Comparison of ENCODE assay signal across 11 cellular contexts in the genomic region with DNA sequence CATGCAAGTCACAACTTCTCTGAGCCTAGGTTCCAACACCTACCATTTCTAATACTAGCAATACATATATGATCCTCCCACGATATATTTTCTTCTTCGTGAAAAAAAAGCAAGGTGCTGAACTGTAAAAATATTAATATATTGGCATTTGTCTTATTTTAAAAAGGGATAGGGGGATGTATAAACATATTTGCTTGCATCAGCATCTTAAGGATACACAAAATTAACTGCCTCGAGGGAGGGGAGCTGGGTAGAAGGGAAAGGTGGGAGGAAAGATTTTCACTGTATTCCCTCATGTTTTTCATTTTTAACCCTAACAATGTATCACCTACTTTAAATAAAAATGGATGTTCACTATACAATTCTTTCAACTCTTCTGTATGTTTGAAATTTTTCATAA. TPM values are rescaled to one million over a fixed set of nuclear protein-coding genes. Genes with fewer than 3 reads are reported as not detected.
A peak's percentile ranks its signal among the peaks of the same experiment; 100 is the strongest.
DNase-seq lines count a peak whose midpoint lies in the region; ATAC-seq, FAIRE-seq and TF ChIP-seq lines count a peak whose summit lies in the region.
"Had no signal": no experiment of that assay in that cellular context is flagged by ENCODE, and none has a peak within 500 bp of the region (broad histone marks: within the 10 kb centered on the region; RNA-seq: fewer than 3 reads in every experiment).

No MANE protein-coding gene starts in this region.

- peaks cover 31% of the 10 kb centered on the region for H3K79me2 ChIP-seq in GM12878 (ENCODE audit: control insufficient read depth, insufficient read depth, low read length)

- H3K27me3 Mint-ChIP-seq in T-helper 2 cell treated with Interferon-gamma antibody and Interleukin-4, amounts not matched to agents 5 μg/mL and 100 μg/mL, for 36 hours (ENCODE audit: low read depth): no peaks in the 10 kb centered on the region

- RAD21 ChIA-PET in GM12878 (lab: Charles Lee; ENCODE audit: unreplicated experiment): interaction anchor here (0.9 to 1.8 kb wide), 2 partner anchors 12 to 59 kb away, joined by 3 to 5 read pairs; no protein-coding TSS in a partner anchor

- H3K4me2 ChIP-seq in GM12878 (ENCODE audit: control insufficient read depth, insufficient read depth): peak overlapping the region; percentile 82

- H3K9me3 ChIP-seq in GM12878 (replicated peaks; ENCODE audit: control insufficient read depth, insufficient read depth, low read length) (no peaks in the 10 kb centered on the region; the same call in 1 of the 3 replicates), lower lobe of right lung (no peaks in the 10 kb centered on the region)

- no peak for FAIRE-seq in GM12878 (lab: Jason Lieb, UNC)

- peaks cover 0 to 7% of the 10 kb centered on the region in 2 experiments; a peak in 1 of 4 replicates for H3K36me3 ChIP-seq in GM12878 (ENCODE audit: control insufficient read depth in 2 of 2, insufficient read depth in 2 of 2, low read length in 1 of 2)
- H3K36me3 ChIP-seq in lower lobe of right lung: peaks cover 26% of the 10 kb centered on the region

- SMC1A ChIA-PET in GM12878 (lab: Charles Lee; ENCODE audit: uncharacterized antibody, unreplicated experiment): interaction anchor here (0.8 to 2.5 kb wide), 6 partner anchors 9 to 790 kb away, joined by 3 to 12 read pairs (median 4); a partner anchor contains a TSS

- H3K27me3 ChIP-seq in GM12878 (replicated peaks in 1 of 2; ENCODE audit: control insufficient read depth in 2 of 2, insufficient read depth in 2 of 2, low read length in 1 of 2): no peaks in the 10 kb centered on the region
- no peaks in the 10 kb centered on the region for H3K27me3 ChIP-seq in lower lobe of right lung (ENCODE audit: low read depth)

- CTCF ChIA-PET in GM12878 (lab: Yijun Ruan, JAX): interaction anchor here (0.6 to 4.3 kb wide), 7 partner anchors 8 to 245 kb away, joined by 3 to 30 read pairs (median 12); no protein-coding TSS in a partner anchor

- H2AFZ ChIP-seq in GM12878 (ENCODE audit: control insufficient read depth, low read depth, low read length): no peak overlapping the region

- no peak overlapping the region for H3K4me3 Mint-ChIP-seq in T-helper 2 cell treated with Interferon-gamma antibody and Interleukin-4, amounts not matched to agents 5 μg/mL and 100 μg/mL, for 36 hours

- TF ChIP-seq POLR2A in GM12878 (IDR thresholded peaks at IDR 0.05; ENCODE audit: low read depth, low read length): no peak

- peak overlapping the region; percentile 78 for H3K9ac ChIP-seq in GM12878 (ENCODE audit: control insufficient read depth, insufficient read depth, low read length)

- POLR2A ChIA-PET in GM12878 (lab: Charles Lee): interaction anchor here (1.6 to 3.6 kb wide), 2 partner anchors 8 to 22 kb away, joined by 6 to 19 read pairs; no protein-coding TSS in a partner anchor

- H3K27ac Mint-ChIP-seq in T-helper 2 cell treated with Interferon-gamma antibody and Interleukin-4, amounts not matched to agents 5 μg/mL and 100 μg/mL, for 36 hours: no peak overlapping the region

- H3K4me1 Mint-ChIP-seq in T-helper 2 cell treated with Interferon-gamma antibody and Interleukin-4, amounts not matched to agents 5 μg/mL and 100 μg/mL, for 36 hours (ENCODE audit: low read depth): peaks cover 22% of the 10 kb centered on the region

- no peaks in the 10 kb centered on the region for H3K9me3 Mint-ChIP-seq in T-helper 2 cell treated with Interferon-gamma antibody and Interleukin-4, amounts not matched to agents 5 μg/mL and 100 μg/mL, for 36 hours

- H3K4me1 ChIP-seq in GM12878 (ENCODE audit: control insufficient read depth, insufficient read depth, low read length) (peaks cover 5% of the 10 kb centered on the region), lower lobe of right lung (peaks cover 15% of the 10 kb centered on the region)

- no peak for TF ChIP-seq EP300 in GM12878 (IDR thresholded peaks at IDR 0.05; ENCODE audit: borderline replicate concordance in 1 of 2, control insufficient read depth in 1 of 2, low read depth in 2 of 2, low read length in 2 of 2)

- H3K36me3 Mint-ChIP-seq in T-helper 2 cell treated with Interferon-gamma antibody and Interleukin-4, amounts not matched to agents 5 μg/mL and 100 μg/mL, for 36 hours (ENCODE audit: low read depth): peaks cover 29% of the 10 kb centered on the region

- intact Hi-C loops in GM12878 (cut with micrococcal nuclease; ENCODE audit: unreplicated experiment) (no loop called here), lower lobe of right lung (cut with DNase I) (no loop called here)

- no peaks in the 10 kb centered on the region for H4K20me1 ChIP-seq in GM12878 (ENCODE audit: control insufficient read depth, insufficient read depth)

- no peak overlapping the region for H3K27ac ChIP-seq in GM12878 (ENCODE audit: control insufficient read depth, insufficient read depth)
- H3K27ac ChIP-seq in lower lobe of right lung: no peak overlapping the region

- in situ Hi-C loops in GM12878 (cut with MboI): no loop called here

- no peak for ATAC-seq in GM12878
- ATAC-seq in lower lobe of right lung: no peak

- no peak for DNase-seq in AG10803 (ENCODE audit: low read depth)
- DNase-seq in HFF-Myc (ENCODE audit: extremely low read depth, low read depth): no peak
- no peak for DNase-seq in GM12878 (ENCODE audit: low read depth, low spot score)
- DNase-seq in lower lobe of right lung: no peak
- DNase-seq in NCI-H2107 (lab: John Stamatoyannopoulos, UW): no peak
- DNase-seq in activated CD8-positive, alpha-beta memory T cell treated with anti-CD3 and anti-CD28 coated beads, Interleukin-2, amount 50 U/mL, for 48 hours: no peak
- DNase-seq in H4 (ENCODE audit: low spot score): no peak
- no peak for DNase-seq in T-helper 2 cell treated with Interferon-gamma antibody and Interleukin-4, amounts not matched to agents 5 μg/mL and 100 μg/mL, for 36 hours (ENCODE audit: low spot score)
- DNase-seq: NCI-H2081; SIG-M5; stimulated activated CD4-positive, alpha-beta T cell treated with anti-CD3 and anti-CD28 coated beads, Interleukin-2, amount 100 ng/mL, for 48 hours had no signal

- no peak for TF ChIP-seq RAD21 in GM12878 (IDR thresholded peaks at IDR 0.05; ENCODE audit: insufficient read depth, low read depth, low read length)

- 61% methylated on average over 3 of the region's 3 CpGs for WGBS in GM12878 (ENCODE audit: insufficient coverage, insufficient replicate concordance, low lambda C conversion rate, missing lambda C conversion rate)

- BruUV-seq in GM12878 (replicated peaks; lab: Mats Ljungman, UMichigan): TSS peak; percentile 64

- no peak for TF ChIP-seq CTCF in AG10803 (conservative IDR thresholded peaks at IDR 0.05; ENCODE audit: low read length)
- no peak for TF ChIP-seq CTCF in HFF-Myc (IDR thresholded peaks at IDR 0.05; ENCODE audit: low read depth, low read length, missing control alignments)
- TF ChIP-seq CTCF in GM12878 (IDR thresholded peaks at IDR 0.05 in 2 of 3, conservative IDR thresholded peaks at IDR 0.05 in 1 of 3; ENCODE audit: control insufficient read depth in 2 of 3, extremely low read depth in 1 of 3, insufficient read depth in 1 of 3, low read depth in 3 of 3, low read length in 3 of 3): no peak
- no peak for TF ChIP-seq CTCF in lower lobe of right lung (IDR thresholded peaks at IDR 0.05)

- H3K4me3 ChIP-seq in AG10803 (ENCODE audit: low read length): peak overlapping the region; percentile 66
- H3K4me3 ChIP-seq in HFF-Myc (replicated peaks; ENCODE audit: low read depth, low read length): peak overlapping the region; percentile 63
- H3K4me3 ChIP-seq in GM12878: peak overlapping the region; percentile 86; the same call in 1 of the 2 replicates
- peak overlapping the region; percentile 88 for H3K4me3 ChIP-seq in lower lobe of right lung

TF ChIP-seq in GM12878, 131 proteins besides CTCF, POLR2A, EP300 and RAD21 (continues in another document):
- no peak for TF ChIP-seq CBX3 (IDR thresholded peaks at IDR 0.05; ENCODE audit: borderline replicate concordance, low read depth)
- TF ChIP-seq GATAD2B (conservative IDR thresholded peaks at IDR 0.05; ENCODE audit: low read depth): no peak
- TF ChIP-seq, protein P1, sequence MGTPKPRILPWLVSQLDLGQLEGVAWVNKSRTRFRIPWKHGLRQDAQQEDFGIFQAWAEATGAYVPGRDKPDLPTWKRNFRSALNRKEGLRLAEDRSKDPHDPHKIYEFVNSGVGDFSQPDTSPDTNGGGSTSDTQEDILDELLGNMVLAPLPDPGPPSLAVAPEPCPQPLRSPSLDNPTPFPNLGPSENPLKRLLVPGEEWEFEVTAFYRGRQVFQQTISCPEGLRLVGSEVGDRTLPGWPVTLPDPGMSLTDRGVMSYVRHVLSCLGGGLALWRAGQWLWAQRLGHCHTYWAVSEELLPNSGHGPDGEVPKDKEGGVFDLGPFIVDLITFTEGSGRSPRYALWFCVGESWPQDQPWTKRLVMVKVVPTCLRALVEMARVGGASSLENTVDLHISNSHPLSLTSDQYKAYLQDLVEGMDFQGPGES (IDR thresholded peaks at IDR 0.05): no peak

RNA-seq across cellular contexts. Expression of a gene that starts 1.3 kb away (rescaled TPM):
- 27.6 and 29.8 TPM in 2 replicates for total RNA-seq in GM12878 (2013; cell fraction: nucleolus; rRNA removed)
- 19.3 and 22.6 TPM in 2 replicates for total RNA-seq in GM12878 (2014; rRNA removed)
- 19.0 and 19.8 TPM in 2 replicates for total RNA-seq in GM12878 (2014; rRNA removed; fragmentation: Illumina TruSeq; extraction: Trizol)
- total RNA-seq in GM12878 (2021): 20.4 and 21.5 TPM in 2 replicates
- 6.3 TPM for polyA plus RNA-seq in GM12878 (2011; ENCODE audit: low read depth)
- 30.0 and 38.5 TPM in 2 replicates for polyA plus RNA-seq in GM12878 (2011; rRNA removed)
- polyA plus RNA-seq in GM12878 (2011; cell fraction: cytosol; rRNA removed): 14.9 and 15.2 TPM in 2 replicates
- 11.8 and 12.6 TPM in 2 replicates for polyA plus RNA-seq in GM12878 (2011; cell fraction: nucleus; rRNA removed)
- polyA plus RNA-seq in GM12878 (2012): 8.4 and 8.9 TPM in 2 replicates
- polyA plus RNA-seq in GM12878 (2014; fragmentation: Illumina TruSeq; extraction: Trizol): 26.4 and 33.0 TPM in 2 replicates
- polyA plus RNA-seq in GM12878 (2014; fragmentation: Nextera tagmentation; extraction: Ambion mirVana): 1 to 10 TPM; 9.1 to 9.6 TPM
- polyA plus RNA-seq in GM12878 (2014; rRNA removed): 15.2 and 17.4 TPM in 2 replicates
- 10 to 100 TPM; 17.7 to 18.6 TPM for polyA plus RNA-seq in GM12878 (2016; fragmentation: Nextera tagmentation; extraction: Ambion mirVana)
- polyA minus RNA-seq in GM12878 (2011; rRNA and poly(A)+ RNA removed): 30.1 and 58.3 TPM in 2 replicates
- 10.6 and 13.0 TPM in 2 replicates for polyA minus RNA-seq in GM12878 (2011; cell fraction: cytosol; rRNA and poly(A)+ RNA removed)
- 7.6 and 14.9 TPM in 2 replicates for polyA minus RNA-seq in GM12878 (2011; cell fraction: nucleus; rRNA and poly(A)+ RNA removed)
- 42.8 TPM for total RNA-seq in lower lobe of right lung
- 23.7 and 30.5 TPM in 2 replicates for total RNA-seq in H4 (2014; rRNA removed; shearing (Covaris generic))
